Comparison of ENCODE assay signal across 29 cellular contexts in the genomic region with DNA sequence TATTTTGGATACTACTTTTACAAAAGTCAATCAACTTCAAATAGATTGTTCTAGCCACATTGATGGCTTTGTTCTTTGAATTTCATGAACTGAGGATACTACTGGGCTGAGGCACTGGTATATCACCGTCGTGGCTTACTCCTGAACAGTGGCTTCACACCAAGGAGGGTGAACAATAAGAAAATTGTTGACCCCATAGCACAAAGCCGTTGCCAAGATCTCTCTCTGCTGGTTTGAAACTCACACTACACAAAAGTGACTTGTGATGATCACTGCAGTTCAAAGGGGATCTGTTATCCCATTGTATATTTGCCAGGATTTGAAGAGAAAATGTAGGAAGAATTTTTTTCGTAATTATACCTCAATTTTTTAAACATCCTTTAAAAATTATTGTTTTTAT.
DNase-seq lines count a peak whose midpoint lies in the region; ATAC-seq and TF ChIP-seq lines count a peak whose summit lies in the region.
"Had no signal": no experiment of that assay in that cellular context is flagged by ENCODE, and none has a peak within 500 bp of the region (broad histone marks: within the 10 kb centered on the region; RNA-seq: fewer than 3 reads in every experiment).

No MANE protein-coding gene starts in this region.

- H3K9me3 Mint-ChIP-seq in nephron: no peaks in the 10 kb centered on the region
- H3K9me3 Mint-ChIP-seq in CD4-positive, alpha-beta T cell: no peaks in the 10 kb centered on the region
- H3K9me3 Mint-ChIP-seq: activated naive CD4-positive, alpha-beta T cell treated with anti-CD3 and anti-CD28 coated beads, Interleukin-2, amount 50 U/mL, for 72 hours; activated T-helper 2 cell treated with anti-CD3 and anti-CD28 coated beads, Interferon-gamma antibody, Interleukin-2, Interleukin-4, amounts not matched to agents 10 μg/mL and 5 μg/mL and 100 μg/mL, durations not matched to agents 14 hours and 24 hours and 36 hours; central memory CD8-positive, alpha-beta T cell; IgD-negative memory B cell; natural killer cell had no signal

- DNase-seq in right cardiac atrium (no peak), right atrium auricular region (ENCODE audit: low spot score) (no peak), brain microvascular endothelial cell (no peak), spleen (no peak), upper lobe of left lung (no peak)
- DNase-seq in CD4-positive, alpha-beta T cell: no peak
- DNase-seq: activated CD4-positive, alpha-beta T cell treated with anti-CD3 and anti-CD28 coated beads, Interleukin-2, amount 50 U/mL, for 48 hours; aorta; Calu3; DND-41; heart right ventricle; left colon; natural killer cell; NCI-H1105 treated with DMSO at 0.1 percent for 48 hours; NCI-H2029; NCI-H345; NCI-H774; PC-3; SW 1271; transverse colon had no signal

- 62% methylated on average over 4 of the region's 4 CpGs for WGBS in right cardiac atrium
- WGBS in spleen, 5 donors: 89 to 92% (median 90%) methylated on average over 4 of the region's 4 CpGs
- 88 to 92% methylated on average over 4 of the region's 4 CpGs for WGBS in upper lobe of left lung, 2 donors

- no peak for TF ChIP-seq POLR2A in spleen (IDR thresholded peaks at IDR 0.05)
- no peak for TF ChIP-seq POLR2A in upper lobe of left lung (IDR thresholded peaks at IDR 0.05)

- intact Hi-C loops in right cardiac atrium (cut with DNase I) (loop anchor here in 2 of 4 donors (10.0 kb wide), 2 partner anchors 46 to 116 kb away; partner anchors contain the start of gene PDLIM5 (in 1 of the 2)), spleen (cut with DNase I; ENCODE audit: low total_unique reads) (loop anchor here (10.0 kb wide), 1 partner anchor 106 kb away; no protein-coding TSS in a partner anchor)
- intact Hi-C loops in CD4-positive, alpha-beta T cell (cut with DNase I, micrococcal nuclease): no loop called here

- peaks cover 7% of the 10 kb centered on the region for H3K36me3 Mint-ChIP-seq in nephron (ENCODE audit: low read depth)
- peaks cover 10% of the 10 kb centered on the region for H3K36me3 Mint-ChIP-seq in CD4-positive, alpha-beta T cell (ENCODE audit: low read depth)
- H3K36me3 Mint-ChIP-seq: activated naive CD4-positive, alpha-beta T cell treated with anti-CD3 and anti-CD28 coated beads, Interleukin-2, amount 50 U/mL, for 72 hours had no signal

- peak; percentile 20 to 31 for ATAC-seq in right cardiac atrium
- ATAC-seq in HG02885 (IDR thresholded peaks at IDR 0.05; ENCODE audit: poor library complexity, unreplicated experiment): no peak
- ATAC-seq in upper lobe of left lung (ENCODE audit: low FRiP score in 2 of 2): no peak
- ATAC-seq in CD4-positive, alpha-beta T cell (ENCODE audit: poor library complexity): no peak
- ATAC-seq: activated naive CD4-positive, alpha-beta T cell treated with anti-CD3 and anti-CD28 coated beads, Interleukin-2, amount 50 U/mL, for 72 hours; natural killer cell; PC-3; Right ventricle myocardium inferior had no signal

- CTCF ChIA-PET in CD4-positive, alpha-beta T cell (lab: Charles Lee): no interaction called here

- no peak overlapping the region for H3K4me3 Mint-ChIP-seq in nephron
- no peak overlapping the region for H3K4me3 Mint-ChIP-seq in CD4-positive, alpha-beta T cell
- H3K4me3 Mint-ChIP-seq: central memory CD8-positive, alpha-beta T cell; IgD-negative memory B cell; natural killer cell had no signal

- peaks cover 6% of the 10 kb centered on the region for H3K4me1 ChIP-seq in right cardiac atrium (ENCODE audit: control insufficient read depth, insufficient read depth, low read length)
- H3K4me1 ChIP-seq in right atrium auricular region: peaks cover 0 to 36% of the 10 kb centered on the region in 2 donors
- H3K4me1 ChIP-seq in spleen: peaks cover 0 to 29% (median 10%) of the 10 kb centered on the region in 6 donors
- peaks cover 0 to 4% (median 0%) of the 10 kb centered on the region in 4 donors for H3K4me1 ChIP-seq in upper lobe of left lung
- H3K4me1 ChIP-seq: BLaER1, parathyroid adenoma had no signal

- peaks cover 13% of the 10 kb centered on the region for H3K4me1 Mint-ChIP-seq in nephron
- peaks cover 5% of the 10 kb centered on the region for H3K4me1 Mint-ChIP-seq in CD4-positive, alpha-beta T cell (ENCODE audit: low read depth)

- peak overlapping the region in 2 of 3 experiments; percentile 29 to 89 for H3K27ac Mint-ChIP-seq in nephron
- no peak overlapping the region for H3K27ac Mint-ChIP-seq in CD4-positive, alpha-beta T cell
- H3K27ac Mint-ChIP-seq: activated naive CD4-positive, alpha-beta T cell treated with anti-CD3 and anti-CD28 coated beads, Interleukin-2, amount 50 U/mL, for 72 hours; activated T-helper 2 cell treated with anti-CD3 and anti-CD28 coated beads, Interferon-gamma antibody, Interleukin-2, Interleukin-4, amounts not matched to agents 10 μg/mL and 5 μg/mL and 100 μg/mL, durations not matched to agents 14 hours and 24 hours and 36 hours; IgD-negative memory B cell; natural killer cell had no signal

- H3K27me3 ChIP-seq in right cardiac atrium (ENCODE audit: control insufficient read depth, insufficient read depth) (no peaks in the 10 kb centered on the region), right atrium auricular region (no peaks in the 10 kb centered on the region), brain microvascular endothelial cell (replicated peaks) (no peaks in the 10 kb centered on the region), spleen (replicated peaks in 1 of 7) (no peaks in the 10 kb centered on the region), upper lobe of left lung (no peaks in the 10 kb centered on the region)
- H3K27me3 ChIP-seq in CD4-positive, alpha-beta T cell (ENCODE audit: control insufficient read depth, insufficient read depth, low read length): no peaks in the 10 kb centered on the region
- H3K27me3 ChIP-seq: BLaER1, heart right ventricle, transverse colon had no signal

- H3K27ac ChIP-seq in right cardiac atrium (ENCODE audit: low read length) (no peak overlapping the region), right atrium auricular region (no peak overlapping the region), brain microvascular endothelial cell (no peak overlapping the region), spleen (no peak overlapping the region), upper lobe of left lung (no peak overlapping the region)
- H3K27ac ChIP-seq in CD4-positive, alpha-beta T cell (ENCODE audit: low read depth, low read length): no peak overlapping the region
- H3K27ac ChIP-seq: BLaER1, parathyroid adenoma, transverse colon had no signal

- no peak overlapping the region for H3K4me3 ChIP-seq in right cardiac atrium (ENCODE audit: low read length)
- H3K4me3 ChIP-seq in right atrium auricular region: no peak overlapping the region
- no peak overlapping the region for H3K4me3 ChIP-seq in brain microvascular endothelial cell (ENCODE audit: low read depth, low read length)
- H3K4me3 ChIP-seq in spleen: no peak overlapping the region
- no peak overlapping the region for H3K4me3 ChIP-seq in upper lobe of left lung
- H3K4me3 ChIP-seq: BLaER1, heart right ventricle, transverse colon had no signal

- H3K9me3 ChIP-seq in right cardiac atrium (ENCODE audit: control insufficient read depth, low read length): no peaks in the 10 kb centered on the region
- H3K9me3 ChIP-seq in right atrium auricular region: no peaks in the 10 kb centered on the region
- H3K9me3 ChIP-seq in spleen: no peaks in the 10 kb centered on the region
- no peaks in the 10 kb centered on the region for H3K9me3 ChIP-seq in upper lobe of left lung
- H3K9me3 ChIP-seq in CD4-positive, alpha-beta T cell (ENCODE audit: control insufficient read depth, low read length): no peaks in the 10 kb centered on the region
- H3K9me3 ChIP-seq: BLaER1, heart right ventricle, transverse colon had no signal

- POLR2A ChIA-PET in CD4-positive, alpha-beta T cell (lab: Charles Lee): no interaction called here

- no peaks in the 10 kb centered on the region for H3K27me3 Mint-ChIP-seq in nephron (ENCODE audit: low read depth)
- H3K27me3 Mint-ChIP-seq in CD4-positive, alpha-beta T cell: no peaks in the 10 kb centered on the region
- H3K27me3 Mint-ChIP-seq: central memory CD8-positive, alpha-beta T cell; IgD-negative memory B cell had no signal

- in situ Hi-C loops in brain microvascular endothelial cell (cut with HindIII; ENCODE audit: low pct_ligation_motif_present, low sequenced_read_pairs): no loop called here

- peaks cover 27% of the 10 kb centered on the region for H3K36me3 ChIP-seq in right atrium auricular region
- peaks cover 19% of the 10 kb centered on the region for H3K36me3 ChIP-seq in brain microvascular endothelial cell (replicated peaks)
- H3K36me3 ChIP-seq in spleen: peaks cover 0 to 12% (median 6%) of the 10 kb centered on the region in 6 donors
- H3K36me3 ChIP-seq in upper lobe of left lung: peaks cover 0 to 6% (median 4%) of the 10 kb centered on the region in 4 donors
- H3K36me3 ChIP-seq: BLaER1 had no signal

- TF ChIP-seq CTCF in right atrium auricular region (IDR thresholded peaks at IDR 0.05): no peak
- TF ChIP-seq CTCF in brain microvascular endothelial cell (IDR thresholded peaks at IDR 0.05; ENCODE audit: low read depth, low read length, missing control alignments): peak; percentile 6
- TF ChIP-seq CTCF in nephron (IDR thresholded peaks at IDR 0.05; ENCODE audit: unreplicated experiment in 3 of 3): peak in 1 of 3 experiments; percentile 10
- no peak for TF ChIP-seq CTCF in spleen (IDR thresholded peaks at IDR 0.05 in 8 of 11, conservative IDR thresholded peaks at IDR 0.05 in 3 of 11)
- no peak for TF ChIP-seq CTCF in upper lobe of left lung (IDR thresholded peaks at IDR 0.05)
- no peak for TF ChIP-seq CTCF in CD4-positive, alpha-beta T cell (IDR thresholded peaks at IDR 0.05)

- no peak for TF ChIP-seq EP300 in upper lobe of left lung (IDR thresholded peaks at IDR 0.05)

Comparison
In these comparisons a context has a peak if more than half of its experiments do, and no peak if none do; other contexts are left out.
1. ATAC-seq: peak in right cardiac atrium (2 of 2); none in HG02885 (single experiment), upper lobe of left lung (0 of 2) and CD4-positive, alpha-beta T cell (single experiment).